Comparison of ENCODE assay signal across 9 cellular contexts in the genomic region with DNA sequence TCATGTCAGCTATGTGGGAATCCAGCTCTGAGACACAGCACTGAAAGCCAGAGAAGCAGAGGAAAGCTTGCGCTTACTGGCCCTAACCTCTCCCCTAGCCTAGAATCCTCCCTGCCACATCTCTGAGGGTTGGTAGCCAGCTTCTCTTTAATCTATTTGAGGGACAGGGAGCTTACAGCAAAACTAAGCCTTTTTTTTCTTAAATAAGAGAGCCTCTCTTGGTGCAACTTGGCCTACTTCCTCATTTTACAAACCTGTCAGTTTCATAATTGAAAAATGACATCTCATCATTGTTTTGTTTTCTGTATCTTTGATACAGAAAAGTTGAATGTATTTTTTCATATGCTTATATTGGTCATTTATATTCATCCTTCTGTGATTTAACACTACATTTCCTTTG.
A peak's percentile ranks its signal among the peaks of the same experiment; 100 is the strongest.
DNase-seq lines count a peak whose midpoint lies in the region; ATAC-seq, FAIRE-seq and TF ChIP-seq lines count a peak whose summit lies in the region.
"Had no signal": no experiment of that assay in that cellular context is flagged by ENCODE, and none has a peak within 500 bp of the region (broad histone marks: within the 10 kb centered on the region; RNA-seq: fewer than 3 reads in every experiment).

No MANE protein-coding gene starts in this region.

- TF ChIP-seq CTCF in K562 (IDR thresholded peaks at IDR 0.05 in 2 of 3, conservative IDR thresholded peaks at IDR 0.05 in 1 of 3; ENCODE audit: insufficient read depth in 2 of 3, low read depth in 1 of 3, low read length in 3 of 3) (no peak), left lung (IDR thresholded peaks at IDR 0.05) (no peak), vagina (IDR thresholded peaks at IDR 0.05) (no peak)

- H3K79me2 ChIP-seq in K562 (ENCODE audit: control insufficient read depth, insufficient read depth, low read length): no peaks in the 10 kb centered on the region

- no peak for TF ChIP-seq RAD21 in K562 (CRISPR knock-in tag; conservative IDR thresholded peaks at IDR 0.05 in 1 of 2, IDR thresholded peaks at IDR 0.05 in 1 of 2)

- no TSS peak for BruUV-seq in K562 (replicated peaks; lab: Mats Ljungman, UMichigan)

- H3K4me2 ChIP-seq in K562 (ENCODE audit: insufficient read depth, low read length): no peak overlapping the region

- H3K27me3 ChIP-seq in K562 (ENCODE audit: control insufficient read depth in 2 of 2, insufficient read depth in 2 of 2, low read length in 2 of 2) (peaks cover 0 to 14% of the 10 kb centered on the region in 2 experiments; a peak in 2 of 5 replicates), left lung (no peaks in the 10 kb centered on the region), vagina (no peaks in the 10 kb centered on the region)

- no peak overlapping the region for H2AFZ ChIP-seq in K562 (ENCODE audit: low read depth, low read length)

- 89% methylated on average over 1 of the region's 1 CpG for WGBS in K562 (ENCODE audit: insufficient coverage, low coverage, missing lambda C conversion rate)

- H3K4me3 ChIP-seq in K562 (no peak overlapping the region), left lung (no peak overlapping the region), vagina (no peak overlapping the region)

- H3K27ac ChIP-seq in K562 (ENCODE audit: extremely low read depth, low read depth, low read length): no peak overlapping the region
- no peak overlapping the region for H3K27ac ChIP-seq in left lung
- H3K27ac ChIP-seq in vagina: no peak overlapping the region

- no peaks in the 10 kb centered on the region for H3K9me3 ChIP-seq in K562 (replicated peaks; ENCODE audit: control insufficient read depth, insufficient read depth, low read depth, low read length)
- no peaks in the 10 kb centered on the region for H3K9me3 ChIP-seq in left lung
- no peaks in the 10 kb centered on the region for H3K9me3 ChIP-seq in vagina

- TF ChIP-seq EP300 in K562 (IDR thresholded peaks at IDR 0.05; ENCODE audit: low read length): no peak

- no peak overlapping the region for H3K9ac ChIP-seq in K562 (ENCODE audit: insufficient read depth in 1 of 2, low read depth in 2 of 2, low read length in 2 of 2)

- FAIRE-seq in K562 (lab: Jason Lieb, UNC): no peak

- H3K9me1 ChIP-seq in K562 (ENCODE audit: control insufficient read depth, insufficient read depth, low read length): no peaks in the 10 kb centered on the region

- TF ChIP-seq POLR2A in K562 (conservative IDR thresholded peaks at IDR 0.05) (no peak), vagina (IDR thresholded peaks at IDR 0.05) (no peak)

- intact Hi-C loops in K562 (cut with micrococcal nuclease): loop anchor here (10.0 kb wide), 2 partner anchors 134 to 394 kb away; no protein-coding TSS in a partner anchor
- intact Hi-C loops in left lung (cut with DNase I): no loop called here
- intact Hi-C loops in vagina (cut with DNase I): no loop called here

- in situ Hi-C loops in K562 (cut with MboI): no loop called here

- H3K4me1 ChIP-seq in K562 (replicated peaks in 1 of 2; ENCODE audit: control insufficient read depth in 2 of 2, insufficient read depth in 2 of 2, low read length in 2 of 2) (no peaks in the 10 kb centered on the region), left lung (peaks cover 0 to 2% of the 10 kb centered on the region in 2 donors), vagina (no peaks in the 10 kb centered on the region)

- ATAC-seq in GM18508 (IDR thresholded peaks at IDR 0.05; ENCODE audit: insufficient read depth, unreplicated experiment) (peak; percentile 92), GM21526 (IDR thresholded peaks at IDR 0.05; ENCODE audit: low FRiP score, unreplicated experiment) (peak; percentile 90), HG03342 (IDR thresholded peaks at IDR 0.05; ENCODE audit: unreplicated experiment) (peak; percentile 92), K562 (no peak), left lung (no peak), SK-N-SH treated with all-trans-retinoic acid at 6 μM for 48 hours (no peak)
- ATAC-seq: activated T-cell treated with anti-CD3 and anti-CD28 coated beads, Interleukin-2, amount 50 U/mL, for 4 hours had no signal

- H3K36me3 ChIP-seq in K562 (ENCODE audit: control insufficient read depth, insufficient read depth, low read length): no peaks in the 10 kb centered on the region
- H3K36me3 ChIP-seq in left lung: no peaks in the 10 kb centered on the region
- no peaks in the 10 kb centered on the region for H3K36me3 ChIP-seq in vagina

- CTCF ChIA-PET in K562 (lab: Yijun Ruan, JAX; ENCODE audit: low intra/inter-chr PET ratio): no interaction called here

- POLR2A ChIA-PET in K562 (lab: Yijun Ruan, JAX): interaction anchor here (0.7 kb wide), 1 partner anchor 8 kb away, joined by 4 read pairs; no protein-coding TSS in a partner anchor

- H4K20me1 ChIP-seq in K562 (replicated peaks; ENCODE audit: control insufficient read depth, insufficient read depth, low read length): no peaks in the 10 kb centered on the region

- no peak for DNase-seq in K562 (ENCODE audit: extremely low read depth in 1 of 4, low spot score in 3 of 4)
- no peak for DNase-seq in left lung
- no peak for DNase-seq in iPS-NIHi7 (ENCODE audit: extremely low spot score)
- DNase-seq in vagina (ENCODE audit: extremely low spot score in 2 of 2): no peak
- DNase-seq: activated T-cell treated with anti-CD3 and anti-CD28 coated beads, Interleukin-2, amount 50 U/mL, for 4 hours had no signal

TF ChIP-seq in K562, 482 proteins besides CTCF, POLR2A, EP300 and RAD21 (continues in another document):
- TF ChIP-seq RBFOX2 (IDR thresholded peaks at IDR 0.05; ENCODE audit: low read depth, low read length) (no peak), SPI1 (IDR thresholded peaks at IDR 0.05; ENCODE audit: borderline replicate concordance, low read depth, low read length) (peak; percentile 57; the same call in 1 of the 2 replicates), MED1 (CRISPR knock-in tag; IDR thresholded peaks at IDR 0.05; ENCODE audit: borderline replicate concordance) (no peak), POLR2AphosphoS2 (IDR thresholded peaks at IDR 0.05; ENCODE audit: low read length) (no peak)
- TF ChIP-seq, protein P1, sequence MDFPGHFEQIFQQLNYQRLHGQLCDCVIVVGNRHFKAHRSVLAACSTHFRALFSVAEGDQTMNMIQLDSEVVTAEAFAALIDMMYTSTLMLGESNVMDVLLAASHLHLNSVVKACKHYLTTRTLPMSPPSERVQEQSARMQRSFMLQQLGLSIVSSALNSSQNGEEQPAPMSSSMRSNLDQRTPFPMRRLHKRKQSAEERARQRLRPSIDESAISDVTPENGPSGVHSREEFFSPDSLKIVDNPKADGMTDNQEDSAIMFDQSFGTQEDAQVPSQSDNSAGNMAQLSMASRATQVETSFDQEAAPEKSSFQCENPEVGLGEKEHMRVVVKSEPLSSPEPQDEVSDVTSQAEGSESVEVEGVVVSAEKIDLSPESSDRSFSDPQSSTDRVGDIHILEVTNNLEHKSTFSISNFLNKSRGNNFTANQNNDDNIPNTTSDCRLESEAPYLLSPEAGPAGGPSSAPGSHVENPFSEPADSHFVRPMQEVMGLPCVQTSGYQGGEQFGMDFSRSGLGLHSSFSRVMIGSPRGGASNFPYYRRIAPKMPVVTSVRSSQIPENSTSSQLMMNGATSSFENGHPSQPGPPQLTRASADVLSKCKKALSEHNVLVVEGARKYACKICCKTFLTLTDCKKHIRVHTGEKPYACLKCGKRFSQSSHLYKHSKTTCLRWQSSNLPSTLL (IDR thresholded peaks at IDR 0.05): no peak
- TF ChIP-seq, protein P2, sequence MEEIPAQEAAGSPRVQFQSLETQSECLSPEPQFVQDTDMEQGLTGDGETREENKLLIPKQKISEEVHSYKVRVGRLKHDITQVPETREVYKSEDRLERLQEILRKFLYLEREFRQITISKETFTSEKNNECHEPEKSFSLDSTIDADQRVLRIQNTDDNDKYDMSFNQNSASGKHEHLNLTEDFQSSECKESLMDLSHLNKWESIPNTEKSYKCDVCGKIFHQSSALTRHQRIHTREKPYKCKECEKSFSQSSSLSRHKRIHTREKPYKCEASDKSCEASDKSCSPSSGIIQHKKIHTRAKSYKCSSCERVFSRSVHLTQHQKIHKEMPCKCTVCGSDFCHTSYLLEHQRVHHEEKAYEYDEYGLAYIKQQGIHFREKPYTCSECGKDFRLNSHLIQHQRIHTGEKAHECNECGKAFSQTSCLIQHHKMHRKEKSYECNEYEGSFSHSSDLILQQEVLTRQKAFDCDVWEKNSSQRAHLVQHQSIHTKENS (CRISPR knock-in tag; IDR thresholded peaks at IDR 0.05): no peak

TF ChIP-seq in SK-N-SH treated with all-trans-retinoic acid at 6 μM for 48 hours, 23 proteins besides CTCF, POLR2A, EP300 and RAD21 (continues in another document):
- TF ChIP-seq, protein P3, sequence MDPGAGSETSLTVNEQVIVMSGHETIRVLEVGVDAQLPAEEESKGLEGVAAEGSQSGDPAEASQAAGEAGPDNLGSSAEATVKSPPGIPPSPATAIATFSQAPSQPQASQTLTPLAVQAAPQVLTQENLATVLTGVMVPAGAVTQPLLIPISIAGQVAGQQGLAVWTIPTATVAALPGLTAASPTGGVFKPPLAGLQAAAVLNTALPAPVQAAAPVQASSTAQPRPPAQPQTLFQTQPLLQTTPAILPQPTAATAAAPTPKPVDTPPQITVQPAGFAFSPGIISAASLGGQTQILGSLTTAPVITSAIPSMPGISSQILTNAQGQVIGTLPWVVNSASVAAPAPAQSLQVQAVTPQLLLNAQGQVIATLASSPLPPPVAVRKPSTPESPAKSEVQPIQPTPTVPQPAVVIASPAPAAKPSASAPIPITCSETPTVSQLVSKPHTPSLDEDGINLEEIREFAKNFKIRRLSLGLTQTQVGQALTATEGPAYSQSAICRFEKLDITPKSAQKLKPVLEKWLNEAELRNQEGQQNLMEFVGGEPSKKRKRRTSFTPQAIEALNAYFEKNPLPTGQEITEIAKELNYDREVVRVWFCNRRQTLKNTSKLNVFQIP (CRISPR knock-in tag; IDR thresholded peaks at IDR 0.05; ENCODE audit: borderline replicate concordance, low read depth): no peak

Comparison
In these comparisons a context has a peak if more than half of its experiments do, and no peak if none do; other contexts are left out.
1. ATAC-seq: peak in GM18508 (single experiment), GM21526 (single experiment) and HG03342 (single experiment); none in K562 (single experiment), left lung (single experiment) and SK-N-SH treated with all-trans-retinoic acid at 6 μM for 48 hours (single experiment).